ENCODE assay signal across 19 cellular contexts in genomic region chr15:25372298-25372697, GRCh38.
A peak's percentile ranks its signal among the peaks of the same experiment; 100 is the strongest.
DNase-seq lines count a peak whose midpoint lies in the region; ATAC-seq and TF ChIP-seq lines count a peak whose summit lies in the region.
"Had no signal": no experiment of that assay in that cellular context is flagged by ENCODE, and none has a peak within 500 bp of the region (broad histone marks: within the 10 kb centered on the region; RNA-seq: fewer than 3 reads in every experiment).

No MANE protein-coding gene starts in this region.

- DNase-seq in cardiac muscle cell (ENCODE audit: low read depth in 1 of 2, low spot score in 1 of 2) (peak in 1 of 2 donors; percentile 62), heart left ventricle (no peak), amniotic epithelial cell (ENCODE audit: low read depth) (peak; percentile 72), fibroblast of the aortic adventitia (ENCODE audit: low read depth) (peak; percentile 67), upper lobe of right lung (no peak)
- no peak for DNase-seq in CD8-positive, alpha-beta memory T cell
- DNase-seq: activated CD4-positive, CD25-positive, alpha-beta regulatory T cell treated with anti-CD3 and anti-CD28 coated beads, Interleukin-2, amount 50 U/mL, for 72 hours; activated CD8-positive, alpha-beta memory T cell treated with anti-CD3 and anti-CD28 coated beads, Interleukin-2, amount 50 U/mL, for 4 hours; Caco-2; erythroblast; GF-D8; left colon; NCI-H2029; NCI-H524 treated with DMSO at 0.1 percent for 48 hours had no signal

- CTCF ChIA-PET in CD8-positive, alpha-beta memory T cell (lab: Charles Lee): no interaction called here

- peaks cover 45% of the 10 kb centered on the region for H3K36me3 ChIP-seq in cardiac muscle cell
- peaks cover 0 to 69% (median 49%) of the 10 kb centered on the region in 9 donors for H3K36me3 ChIP-seq in heart left ventricle
- peaks cover 49% of the 10 kb centered on the region for H3K36me3 ChIP-seq in upper lobe of right lung
- peaks cover 40% of the 10 kb centered on the region for H3K36me3 ChIP-seq in CD8-positive, alpha-beta memory T cell (ENCODE audit: insufficient read depth, low read length)

- H3K27ac Mint-ChIP-seq in CD8-positive, alpha-beta memory T cell: peak overlapping the region in 3 of 8 donors; percentile 17 to 23 (median 21)
- H3K27ac Mint-ChIP-seq: activated naive CD4-positive, alpha-beta T cell treated with anti-CD3 and anti-CD28 coated beads, Interleukin-2, amount 50 U/mL, for 24 hours had no signal

- TF ChIP-seq POLR2A in heart left ventricle (IDR thresholded peaks at IDR 0.05): no peak

- TF ChIP-seq CTCF in cardiac muscle cell (IDR thresholded peaks at IDR 0.05; ENCODE audit: low read depth, low read length) (no peak), heart left ventricle (IDR thresholded peaks at IDR 0.05) (no peak), fibroblast of the aortic adventitia (IDR thresholded peaks at IDR 0.05; ENCODE audit: insufficient read depth, low read length) (no peak), upper lobe of right lung (IDR thresholded peaks at IDR 0.05) (no peak)

- 83 to 96% (median 93%) methylated on average over 1 of the region's 1 CpG for WGBS in heart left ventricle, 4 donors

- POLR2A ChIA-PET in CD8-positive, alpha-beta memory T cell (lab: Charles Lee): no interaction called here

- H3K4me1 Mint-ChIP-seq in CD8-positive, alpha-beta memory T cell: peaks cover 29 to 63% (median 61%) of the 10 kb centered on the region in 3 donors

- H3K27ac ChIP-seq in cardiac muscle cell (peak overlapping the region; percentile 10), heart left ventricle (peak overlapping the region in 1 of 12 donors; percentile 7), upper lobe of right lung (no peak overlapping the region)
- no peak overlapping the region for H3K27ac ChIP-seq in CD8-positive, alpha-beta memory T cell (ENCODE audit: low read depth, low read length)
- H3K27ac ChIP-seq: parathyroid adenoma, suprapubic skin had no signal

- H3K27me3 ChIP-seq in cardiac muscle cell (no peaks in the 10 kb centered on the region), heart left ventricle (no peaks in the 10 kb centered on the region), upper lobe of right lung (no peaks in the 10 kb centered on the region)
- H3K27me3 ChIP-seq in CD8-positive, alpha-beta memory T cell (ENCODE audit: insufficient read depth, low read length, poor library complexity, severe bottlenecking): no peaks in the 10 kb centered on the region
- H3K27me3 ChIP-seq: suprapubic skin had no signal

- H3K4me1 ChIP-seq in cardiac muscle cell (ENCODE audit: low read depth): no peaks in the 10 kb centered on the region
- H3K4me1 ChIP-seq in heart left ventricle: peaks cover 0 to 26% (median 5%) of the 10 kb centered on the region in 12 donors
- H3K4me1 ChIP-seq in upper lobe of right lung: no peaks in the 10 kb centered on the region
- no peaks in the 10 kb centered on the region for H3K4me1 ChIP-seq in CD8-positive, alpha-beta memory T cell (ENCODE audit: insufficient read depth, low read length)
- H3K4me1 ChIP-seq: Caco-2, parathyroid adenoma, suprapubic skin had no signal

- H3K4me3 Mint-ChIP-seq in CD8-positive, alpha-beta memory T cell: no peak overlapping the region
- H3K4me3 Mint-ChIP-seq: activated naive CD4-positive, alpha-beta T cell treated with anti-CD3 and anti-CD28 coated beads, Interleukin-2, amount 50 U/mL, for 24 hours had no signal

- ATAC-seq in heart left ventricle: no peak
- ATAC-seq in upper lobe of right lung: peak; percentile 22
- ATAC-seq in HG03565 (IDR thresholded peaks at IDR 0.05; ENCODE audit: unreplicated experiment): no peak
- no peak for ATAC-seq in HG03442 (IDR thresholded peaks at IDR 0.05; ENCODE audit: unreplicated experiment)
- ATAC-seq: left colon had no signal

- no peak overlapping the region for H3K4me3 ChIP-seq in cardiac muscle cell
- H3K4me3 ChIP-seq in heart left ventricle: no peak overlapping the region
- H3K4me3 ChIP-seq in fibroblast of the aortic adventitia (ENCODE audit: low read depth, low read length): no peak overlapping the region
- H3K4me3 ChIP-seq in upper lobe of right lung: no peak overlapping the region
- H3K4me3 ChIP-seq in CD8-positive, alpha-beta memory T cell (ENCODE audit: low read length): no peak overlapping the region
- H3K4me3 ChIP-seq: suprapubic skin had no signal

- H3K27me3 Mint-ChIP-seq in CD8-positive, alpha-beta memory T cell: no peaks in the 10 kb centered on the region
- H3K27me3 Mint-ChIP-seq: activated naive CD4-positive, alpha-beta T cell treated with anti-CD3 and anti-CD28 coated beads, Interleukin-2, amount 50 U/mL, for 24 hours had no signal

- no peaks in the 10 kb centered on the region for H3K9me3 ChIP-seq in cardiac muscle cell (ENCODE audit: low read depth)
- H3K9me3 ChIP-seq in heart left ventricle: no peaks in the 10 kb centered on the region
- H3K9me3 ChIP-seq in upper lobe of right lung: no peaks in the 10 kb centered on the region
- H3K9me3 ChIP-seq in CD8-positive, alpha-beta memory T cell (ENCODE audit: low read length): no peaks in the 10 kb centered on the region
- H3K9me3 ChIP-seq: Caco-2, suprapubic skin had no signal

- intact Hi-C loops in heart left ventricle (cut with DNase I) (loop anchor here in 2 of 10 donors (10.0 kb wide), 1 partner anchor 63 kb away; the partner anchor contains the start of gene UBE3A (in 2 of the 2)), upper lobe of right lung (cut with DNase I) (no loop called here)

- H3K9me3 Mint-ChIP-seq in CD8-positive, alpha-beta memory T cell: no peaks in the 10 kb centered on the region
- H3K9me3 Mint-ChIP-seq: activated naive CD4-positive, alpha-beta T cell treated with anti-CD3 and anti-CD28 coated beads, Interleukin-2, amount 50 U/mL, for 24 hours had no signal

- H3K36me3 Mint-ChIP-seq in CD8-positive, alpha-beta memory T cell: peaks cover 42 to 74% (median 45%) of the 10 kb centered on the region in 3 donors

Comparison
In these comparisons a context has a peak if more than half of its experiments do, and no peak if none do; other contexts are left out.
1. DNase-seq: peak in amniotic epithelial cell (single experiment) and fibroblast of the aortic adventitia (single experiment); none in heart left ventricle (0 of 5), upper lobe of right lung (single experiment) and CD8-positive, alpha-beta memory T cell (0 of 5).